ENCODE assay signal across 8 cellular contexts in genomic region chr12:80837342-80837978, GRCh38.
DNase-seq lines count a peak whose midpoint lies in the region; ATAC-seq and TF ChIP-seq lines count a peak whose summit lies in the region.

No MANE protein-coding gene starts in this region.

- POLR2A ChIA-PET in HEK293 (lab: Yijun Ruan, JAX), result no interaction called here

- H3K36me3 ChIP-seq in HEK293 (ENCODE audit: control insufficient read depth in 2 of 2, insufficient read depth in 1 of 2, low read length in 2 of 2), result no peaks in the 10 kb centered on the region
- H3K36me3 ChIP-seq in adrenal gland (replicated peaks in 1 of 2), result no peaks in the 10 kb centered on the region
- H3K36me3 ChIP-seq in transverse colon, result no peaks in the 10 kb centered on the region

- no peak for TF ChIP-seq POLR2A in NB4 (IDR thresholded peaks at IDR 0.05; ENCODE audit: extremely low read depth, insufficient read length)
- TF ChIP-seq POLR2A in adrenal gland (IDR thresholded peaks at IDR 0.05), result no peak
- no peak for TF ChIP-seq POLR2A in transverse colon (IDR thresholded peaks at IDR 0.05)

- WGBS in adrenal gland, 4 donors, result 32 to 39% (median 34%) methylated on average over 5 of the region's 5 CpGs
- WGBS in transverse colon (ENCODE audit: low coverage in 1 of 2), 2 donors, result 32 to 36% methylated on average over 3 to 5 of the region's 5 CpGs

- in situ Hi-C loops in transverse colon (cut with MboI; ENCODE audit: low pct_ligation_motif_present in 1 of 4, low pct_unique_long_range_greater_than_20kb in 1 of 4, low sequenced_read_pairs in 3 of 4), result no loop called here

- H3K27me3 ChIP-seq in adrenal gland (no peaks in the 10 kb centered on the region), transverse colon (no peaks in the 10 kb centered on the region)

- DNase-seq in GM03348 (ENCODE audit: low spot score) (peak; percentile 71), NB4 (ENCODE audit: low read depth) (peak; percentile 48), adrenal gland (peak in 6 of 7 donors; percentile 20 to 70 (median 32)), iPS DF 4.7 (ENCODE audit: extremely low read depth, low spot score) (peak; percentile 69), transverse colon (no peak)

- no peak for TF ChIP-seq EP300 in transverse colon (IDR thresholded peaks at IDR 0.05; ENCODE audit: low read depth)

- H3K4me1 ChIP-seq in HEK293 (ENCODE audit: control insufficient read depth, insufficient read depth, low read length) (no peaks in the 10 kb centered on the region), adrenal gland (replicated peaks in 1 of 2) (no peaks in the 10 kb centered on the region), transverse colon (no peaks in the 10 kb centered on the region)

- intact Hi-C loops in adrenal gland (cut with DNase I) (loop anchor here in 1 of 2 donors (5.0 kb wide), 1 partner anchor 420 kb away; no protein-coding TSS in a partner anchor), transverse colon (cut with DNase I; ENCODE audit: low total_unique reads) (no loop called here)

- no peak overlapping the region for H3K4me3 ChIP-seq in HEK293 (ENCODE audit: low read depth, low read length)
- no peak overlapping the region for H3K4me3 ChIP-seq in NB4 (ENCODE audit: low read depth, low read length)
- H3K4me3 ChIP-seq in adrenal gland, result no peak overlapping the region
- no peak overlapping the region for H3K4me3 ChIP-seq in transverse colon

- no peak overlapping the region for H3K27ac ChIP-seq in HEK293 (ENCODE audit: extremely low read depth, low read depth, low read length)
- H3K27ac ChIP-seq in adrenal gland, result no peak overlapping the region
- peak overlapping the region in 2 of 4 donors; percentile 1 to 43 for H3K27ac ChIP-seq in transverse colon

- peak; percentile 18; the same call in 1 of the 2 replicates for TF ChIP-seq CTCF in HEK293 (tag by site-specific recombination; IDR thresholded peaks at IDR 0.05)
- peak; percentile 69 for TF ChIP-seq CTCF in NB4 (IDR thresholded peaks at IDR 0.05; ENCODE audit: low read depth, low read length)
- TF ChIP-seq CTCF in adrenal gland (IDR thresholded peaks at IDR 0.05), result peak; percentile 49 to 65 (median 58)
- peak; percentile 26 to 55 (median 50) for TF ChIP-seq CTCF in transverse colon (IDR thresholded peaks at IDR 0.05)

- CTCF ChIA-PET in HEK293 (lab: Yijun Ruan, JAX), result interaction anchor here (0.5 to 2.2 kb wide), 13 partner anchors 8 to 771 kb away, joined by 3 to 16 read pairs (median 4); no protein-coding TSS in a partner anchor

- no peaks in the 10 kb centered on the region for H3K9me3 ChIP-seq in HEK293 (ENCODE audit: control insufficient read depth, insufficient read depth, low read depth, low read length)
- H3K9me3 ChIP-seq in adrenal gland (replicated peaks in 1 of 3), result no peaks in the 10 kb centered on the region
- H3K9me3 ChIP-seq in transverse colon, result no peaks in the 10 kb centered on the region

- ATAC-seq in GM19324 (IDR thresholded peaks at IDR 0.05; ENCODE audit: low FRiP score, unreplicated experiment), result no peak
- no peak for ATAC-seq in GM21528 (IDR thresholded peaks at IDR 0.05; ENCODE audit: low FRiP score, unreplicated experiment)

TF ChIP-seq in HEK293, 187 proteins besides CTCF, POLR2A, EP300 and RAD21:
- peak; percentile 91 for TF ChIP-seq ZNF513 (tag by site-specific recombination; IDR thresholded peaks at IDR 0.05)
- TF ChIP-seq YY1 (tag by site-specific recombination; IDR thresholded peaks at IDR 0.05), result no peak
- TF ChIP-seq GLIS1 (tag by site-specific recombination; IDR thresholded peaks at IDR 0.05), result no peak
- peak; percentile 21 for TF ChIP-seq ZNF654 (tag by site-specific recombination; IDR thresholded peaks at IDR 0.05; ENCODE audit: low read depth)

Comparison
In these comparisons a context has a peak if more than half of its experiments do, and no peak if none do; other contexts are left out.
1. CTCF ChIP-seq: peak in every context shown above with its lines; median percentile 69 in NB4; 58 in adrenal gland; 50 in transverse colon; 18 in HEK293.